In the genomic region with DNA sequence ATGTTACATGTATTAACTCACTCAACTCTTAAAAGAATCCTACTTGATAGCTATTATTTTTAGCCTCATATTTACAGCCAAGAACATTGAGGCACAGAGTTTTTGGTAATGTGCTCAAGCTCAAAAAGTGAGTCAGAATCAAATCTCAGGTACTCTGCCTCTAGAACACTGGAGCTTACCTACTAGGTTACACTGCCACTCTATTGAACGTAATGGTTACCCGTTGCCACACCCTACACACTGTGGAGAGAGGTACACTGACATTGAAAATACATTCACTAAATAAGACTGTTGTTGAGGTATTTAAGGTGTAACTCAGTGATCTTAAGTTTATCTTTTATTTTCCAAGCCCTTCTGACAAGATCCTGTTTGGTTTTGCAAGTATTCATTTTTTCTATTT, we compare ENCODE assay signal across 20 cellular contexts. TPM values are rescaled to one million over a fixed set of nuclear protein-coding genes. Genes with fewer than 3 reads are reported as not detected.
DNase-seq lines count a peak whose midpoint lies in the region; ATAC-seq and TF ChIP-seq lines count a peak whose summit lies in the region.
"Had no signal": no experiment of that assay in that cellular context is flagged by ENCODE, and none has a peak within 500 bp of the region (broad histone marks: within the 10 kb centered on the region; RNA-seq: fewer than 3 reads in every experiment).

No MANE protein-coding gene starts in this region.

- DNase-seq in T-helper 2 cell treated with Interferon-gamma antibody and Interleukin-4, amounts not matched to agents 5 μg/mL and 100 μg/mL, for 36 hours (ENCODE audit: low spot score), result no peak
- DNase-seq in T-helper 2 cell (no peak), mucosa of descending colon (no peak), upper lobe of right lung (no peak), NOMO-1 treated with dmso at 0.1 percent for 144 hours (lab: John Stamatoyannopoulos, UW; ENCODE audit: unreplicated experiment) (no peak), T-helper 9 cell (no peak)
- DNase-seq: Caco-2; DMS53; H9; IMR-90; MV-4-11; NCI-H1436; NCI-H2029 treated with DMSO at 0.1 percent for 48 hours; NCI-H2227 treated with DMSO at 0.1 percent for 48 hours; NCI-H524 treated with DMSO at 0.1 percent for 48 hours; NK-92 treated with Interleukin-12 subunit alpha and Interleukin-12 subunit beta, amount 100 ng/mL, for 24 hours; PC-9 had no signal

- H3K4me1 Mint-ChIP-seq in T-helper 2 cell treated with Interferon-gamma antibody and Interleukin-4, amounts not matched to agents 5 μg/mL and 100 μg/mL, for 36 hours (ENCODE audit: low read depth), result peaks cover 14% of the 10 kb centered on the region
- H3K4me1 Mint-ChIP-seq in activated T-helper 17 cell treated with anti-CD3 and anti-CD28 coated beads, Interleukin-2, amount 50 U/mL, for 72 hours, result peaks cover 18% of the 10 kb centered on the region

- intact Hi-C loops in mucosa of descending colon (cut with DNase I, micrococcal nuclease), result loop anchor here in 1 of 2 donors (10.0 kb wide), 1 partner anchor 90 kb away; no protein-coding TSS in a partner anchor
- intact Hi-C loops in upper lobe of right lung (cut with DNase I), result no loop called here

- H3K36me3 ChIP-seq in mucosa of descending colon (ENCODE audit: low read depth) (no peaks in the 10 kb centered on the region), upper lobe of right lung (no peaks in the 10 kb centered on the region)

- no peak overlapping the region for H3K27ac ChIP-seq in upper lobe of right lung
- H3K27ac ChIP-seq: PC-9 had no signal

- H3K27me3 Mint-ChIP-seq in T-helper 2 cell treated with Interferon-gamma antibody and Interleukin-4, amounts not matched to agents 5 μg/mL and 100 μg/mL, for 36 hours (ENCODE audit: low read depth), result no peaks in the 10 kb centered on the region
- no peaks in the 10 kb centered on the region for H3K27me3 Mint-ChIP-seq in activated T-helper 17 cell treated with anti-CD3 and anti-CD28 coated beads, Interleukin-2, amount 50 U/mL, for 72 hours

- H3K9me3 ChIP-seq in mucosa of descending colon (no peaks in the 10 kb centered on the region), upper lobe of right lung (no peaks in the 10 kb centered on the region)
- H3K9me3 ChIP-seq: Caco-2 had no signal

- no peaks in the 10 kb centered on the region for H3K27me3 ChIP-seq in upper lobe of right lung

- no peak overlapping the region for H3K27ac Mint-ChIP-seq in T-helper 2 cell treated with Interferon-gamma antibody and Interleukin-4, amounts not matched to agents 5 μg/mL and 100 μg/mL, for 36 hours
- H3K27ac Mint-ChIP-seq in activated T-helper 17 cell treated with anti-CD3 and anti-CD28 coated beads, Interleukin-2, amount 50 U/mL, for 72 hours, result no peak overlapping the region
- H3K27ac Mint-ChIP-seq: H9 had no signal

- TF ChIP-seq CTCF in mucosa of descending colon (IDR thresholded peaks at IDR 0.05), result no peak
- TF ChIP-seq CTCF in upper lobe of right lung (IDR thresholded peaks at IDR 0.05), result no peak

- peak; percentile 69 for ATAC-seq in activated T-helper 17 cell treated with anti-CD3 and anti-CD28 coated beads, Interleukin-2, amount 50 U/mL, for 72 hours (replicated peaks)
- ATAC-seq in mucosa of descending colon (peak; percentile 18), upper lobe of right lung (peak; percentile 42), GM21447 (IDR thresholded peaks at IDR 0.05; ENCODE audit: unreplicated experiment) (no peak)

- H3K4me1 ChIP-seq in mucosa of descending colon (ENCODE audit: low read depth) (no peaks in the 10 kb centered on the region), upper lobe of right lung (no peaks in the 10 kb centered on the region)
- H3K4me1 ChIP-seq: Caco-2 had no signal

- H3K4me3 ChIP-seq in mucosa of descending colon, result no peak overlapping the region
- no peak overlapping the region for H3K4me3 ChIP-seq in upper lobe of right lung
- H3K4me3 ChIP-seq: PC-9 had no signal

- H3K9me3 Mint-ChIP-seq in T-helper 2 cell treated with Interferon-gamma antibody and Interleukin-4, amounts not matched to agents 5 μg/mL and 100 μg/mL, for 36 hours, result no peaks in the 10 kb centered on the region
- H3K9me3 Mint-ChIP-seq in activated T-helper 17 cell treated with anti-CD3 and anti-CD28 coated beads, Interleukin-2, amount 50 U/mL, for 72 hours, result no peaks in the 10 kb centered on the region
- H3K9me3 Mint-ChIP-seq: H9 had no signal

- no peaks in the 10 kb centered on the region for H3K36me3 Mint-ChIP-seq in T-helper 2 cell treated with Interferon-gamma antibody and Interleukin-4, amounts not matched to agents 5 μg/mL and 100 μg/mL, for 36 hours (ENCODE audit: low read depth)
- H3K36me3 Mint-ChIP-seq in activated T-helper 17 cell treated with anti-CD3 and anti-CD28 coated beads, Interleukin-2, amount 50 U/mL, for 72 hours (ENCODE audit: low read depth), result no peaks in the 10 kb centered on the region

- peak overlapping the region; percentile 2 for H3K4me3 Mint-ChIP-seq in T-helper 2 cell treated with Interferon-gamma antibody and Interleukin-4, amounts not matched to agents 5 μg/mL and 100 μg/mL, for 36 hours
- H3K4me3 Mint-ChIP-seq in activated T-helper 17 cell treated with anti-CD3 and anti-CD28 coated beads, Interleukin-2, amount 50 U/mL, for 72 hours, result peak overlapping the region; percentile 25
- H3K4me3 Mint-ChIP-seq: H9 had no signal

RNA-seq across cellular contexts. Expression of a gene that starts 17.9 kb away (rescaled TPM):
- total RNA-seq in activated T-helper 17 cell treated with anti-CD3 and anti-CD28 coated beads, Interleukin-2, amount 50 U/mL, for 72 hours, result not detected
- total RNA-seq in mucosa of descending colon (1,000 to 10,000 TPM; 1,687 to 3,849 (median 2,946) TPM), upper lobe of right lung (not detected)
- total RNA-seq: H9, IMR-90, PC-9, SK-MEL-5 had no signal

RNA-seq across cellular contexts. Expression of a gene that starts 41.2 kb away (rescaled TPM):
- 10 to 100 TPM; 35.7 to 39.7 TPM for total RNA-seq in activated T-helper 17 cell treated with anti-CD3 and anti-CD28 coated beads, Interleukin-2, amount 50 U/mL, for 72 hours
- total RNA-seq in mucosa of descending colon, result 10 to 100 TPM; 24.1 to 28.9 (median 25.4) TPM
- 22.8 TPM for total RNA-seq in upper lobe of right lung

Comparison
In these comparisons a context has a peak if more than half of its experiments do, and no peak if none do; other contexts are left out.
1. RNA of a gene that starts 17.9 kb away (total RNA-seq): 1,687 to 3,849 TPM in mucosa of descending colon; not detected in activated T-helper 17 cell treated with anti-CD3 and anti-CD28 coated beads, Interleukin-2, amount 50 U/mL, for 72 hours and not detected in upper lobe of right lung (single experiment); every median in the first group is over 1,000 times any median in the second.